13 cellular contexts compared by ENCODE assay signal in genomic region chr2:233108611-233109490, GRCh38. TPM values are rescaled to one million over a fixed set of nuclear protein-coding genes. Genes with fewer than 3 reads are reported as not detected.
DNase-seq lines count a peak whose midpoint lies in the region; ATAC-seq lines count a peak whose summit lies in the region.
"Had no signal": no experiment of that assay in that cellular context is flagged by ENCODE, and none has a peak within 500 bp of the region (broad histone marks: within the 10 kb centered on the region; RNA-seq: fewer than 3 reads in every experiment).

No MANE protein-coding gene starts in this region.

- no peak overlapping the region for H3K4me3 Mint-ChIP-seq in activated T-cell treated with anti-CD3 and anti-CD28 coated beads, Interleukin-2, amount 50 U/mL, for 24 hours
- H3K4me3 Mint-ChIP-seq in activated naive CD8-positive, alpha-beta T cell treated with anti-CD3 and anti-CD28 coated beads, Interleukin-2, amount 10 ng/mL, durations not matched to agents 7 days and 5 days, result no peak overlapping the region
- peak overlapping the region; percentile 27 for H3K4me3 Mint-ChIP-seq in stimulated activated effector memory CD8-positive, alpha-beta T cell treated with anti-CD3 and anti-CD28 coated beads, Interleukin-12 subunit alpha, Interleukin-12 subunit beta, amount 100 ng/mL, for 72 hours
- H3K4me3 Mint-ChIP-seq: neural crest cell had no signal

- no peaks in the 10 kb centered on the region for H3K27me3 Mint-ChIP-seq in activated T-cell treated with anti-CD3 and anti-CD28 coated beads, Interleukin-2, amount 50 U/mL, for 24 hours
- no peaks in the 10 kb centered on the region for H3K27me3 Mint-ChIP-seq in activated naive CD8-positive, alpha-beta T cell treated with anti-CD3 and anti-CD28 coated beads, Interleukin-2, amount 10 ng/mL, durations not matched to agents 7 days and 5 days

- DNase-seq in activated T-cell treated with anti-CD3 and anti-CD28 coated beads, Interleukin-2, amount 50 U/mL, for 24 hours, result no peak
- DNase-seq in activated T-cell treated with anti-CD3 and anti-CD28 coated beads, Interleukin-2, amount 50 U/mL, for 1 hour, result no peak
- DNase-seq in activated naive CD8-positive, alpha-beta T cell treated with anti-CD3 and anti-CD28 coated beads, Interleukin-2, amount 10 ng/mL, durations not matched to agents 7 days and 5 days, result no peak
- DNase-seq in stimulated activated effector memory CD8-positive, alpha-beta T cell treated with anti-CD3 and anti-CD28 coated beads, Interleukin-12 subunit alpha, Interleukin-12 subunit beta, amount 100 ng/mL, for 72 hours (ENCODE audit: low spot score in 2 of 2), result no peak
- no peak for DNase-seq in GF-D8 (lab: John Stamatoyannopoulos, UW)
- no peak for DNase-seq in cerebellum (ENCODE audit: low spot score)
- DNase-seq in NCI-H2107 treated with DMSO at 0.1 percent for 48 hours (lab: John Stamatoyannopoulos, UW; ENCODE audit: unreplicated experiment), result no peak
- DNase-seq: ACHN, DMS79 treated with DMSO at 0.1 percent for 48 hours, kidney glomerular epithelial cell, SW 1271 had no signal

- peak; percentile 61 for ATAC-seq in HG02852 (IDR thresholded peaks at IDR 0.05; ENCODE audit: unreplicated experiment)
- ATAC-seq in activated naive CD8-positive, alpha-beta T cell treated with anti-CD3 and anti-CD28 coated beads, Interleukin-2, amount 10 ng/mL, durations not matched to agents 7 days and 5 days (ENCODE audit: low read depth), result peak; percentile 23
- peak; percentile 81 for ATAC-seq in stimulated activated effector memory CD8-positive, alpha-beta T cell treated with anti-CD3 and anti-CD28 coated beads, Interleukin-12 subunit alpha, Interleukin-12 subunit beta, amount 100 ng/mL, for 72 hours

- H3K27ac Mint-ChIP-seq in activated T-cell treated with anti-CD3 and anti-CD28 coated beads, Interleukin-2, amount 50 U/mL, for 24 hours, result peak overlapping the region; percentile 64
- peak overlapping the region; percentile 8 for H3K27ac Mint-ChIP-seq in activated naive CD8-positive, alpha-beta T cell treated with anti-CD3 and anti-CD28 coated beads, Interleukin-2, amount 10 ng/mL, durations not matched to agents 7 days and 5 days
- peak overlapping the region; percentile 87 for H3K27ac Mint-ChIP-seq in stimulated activated effector memory CD8-positive, alpha-beta T cell treated with anti-CD3 and anti-CD28 coated beads, Interleukin-12 subunit alpha, Interleukin-12 subunit beta, amount 100 ng/mL, for 72 hours

- peaks cover 71% of the 10 kb centered on the region for H3K4me1 Mint-ChIP-seq in activated T-cell treated with anti-CD3 and anti-CD28 coated beads, Interleukin-2, amount 50 U/mL, for 24 hours (ENCODE audit: low read depth)
- H3K4me1 Mint-ChIP-seq in activated naive CD8-positive, alpha-beta T cell treated with anti-CD3 and anti-CD28 coated beads, Interleukin-2, amount 10 ng/mL, durations not matched to agents 7 days and 5 days, result peaks cover 31% of the 10 kb centered on the region
- peaks cover 73% of the 10 kb centered on the region for H3K4me1 Mint-ChIP-seq in stimulated activated effector memory CD8-positive, alpha-beta T cell treated with anti-CD3 and anti-CD28 coated beads, Interleukin-12 subunit alpha, Interleukin-12 subunit beta, amount 100 ng/mL, for 72 hours

- H3K9me3 Mint-ChIP-seq in activated T-cell treated with anti-CD3 and anti-CD28 coated beads, Interleukin-2, amount 50 U/mL, for 24 hours, result no peaks in the 10 kb centered on the region
- no peaks in the 10 kb centered on the region for H3K9me3 Mint-ChIP-seq in activated naive CD8-positive, alpha-beta T cell treated with anti-CD3 and anti-CD28 coated beads, Interleukin-2, amount 10 ng/mL, durations not matched to agents 7 days and 5 days
- peaks cover 4% of the 10 kb centered on the region for H3K9me3 Mint-ChIP-seq in stimulated activated effector memory CD8-positive, alpha-beta T cell treated with anti-CD3 and anti-CD28 coated beads, Interleukin-12 subunit alpha, Interleukin-12 subunit beta, amount 100 ng/mL, for 72 hours
- H3K9me3 Mint-ChIP-seq: neural crest cell had no signal

- peaks cover 21% of the 10 kb centered on the region for H3K36me3 Mint-ChIP-seq in activated T-cell treated with anti-CD3 and anti-CD28 coated beads, Interleukin-2, amount 50 U/mL, for 24 hours (ENCODE audit: low read depth)
- peaks cover 23% of the 10 kb centered on the region for H3K36me3 Mint-ChIP-seq in activated naive CD8-positive, alpha-beta T cell treated with anti-CD3 and anti-CD28 coated beads, Interleukin-2, amount 10 ng/mL, durations not matched to agents 7 days and 5 days
- H3K36me3 Mint-ChIP-seq in stimulated activated effector memory CD8-positive, alpha-beta T cell treated with anti-CD3 and anti-CD28 coated beads, Interleukin-12 subunit alpha, Interleukin-12 subunit beta, amount 100 ng/mL, for 72 hours, result peaks cover 24% of the 10 kb centered on the region

- POLR2A ChIA-PET in activated naive CD8-positive, alpha-beta T cell treated with anti-CD3 and anti-CD28 coated beads, Interleukin-2, amount 10 ng/mL, durations not matched to agents 7 days and 5 days (lab: Charles Lee), result no interaction called here

RNA-seq across cellular contexts. Expression of gene INPP5D, which starts 48.7 kb away (rescaled TPM):
- total RNA-seq in activated naive CD8-positive, alpha-beta T cell treated with anti-CD3 and anti-CD28 coated beads, Interleukin-2, amount 10 ng/mL, durations not matched to agents 7 days and 5 days, result 100 to 1,000 TPM; 129 to 135 TPM
- 4.9 TPM for total RNA-seq in cerebellum

Comparison
In these comparisons a context has a peak if more than half of its experiments do, and no peak if none do; other contexts are left out.
1. H3K27ac Mint-ChIP-seq: peak in every context shown above with its lines; median percentile 87 in stimulated activated effector memory CD8-positive, alpha-beta T cell treated with anti-CD3 and anti-CD28 coated beads, Interleukin-12 subunit alpha, Interleukin-12 subunit beta, amount 100 ng/mL, for 72 hours; 64 in activated T-cell treated with anti-CD3 and anti-CD28 coated beads, Interleukin-2, amount 50 U/mL, for 24 hours; 8 in activated naive CD8-positive, alpha-beta T cell treated with anti-CD3 and anti-CD28 coated beads, Interleukin-2, amount 10 ng/mL, durations not matched to agents 7 days and 5 days.
2. ATAC-seq: peak in every context shown above with its lines; median percentile 81 in stimulated activated effector memory CD8-positive, alpha-beta T cell treated with anti-CD3 and anti-CD28 coated beads, Interleukin-12 subunit alpha, Interleukin-12 subunit beta, amount 100 ng/mL, for 72 hours; 61 in HG02852; 23 in activated naive CD8-positive, alpha-beta T cell treated with anti-CD3 and anti-CD28 coated beads, Interleukin-2, amount 10 ng/mL, durations not matched to agents 7 days and 5 days.
3. RNA of gene INPP5D, which starts 48.7 kb away (total RNA-seq): 129 to 135 TPM in activated naive CD8-positive, alpha-beta T cell treated with anti-CD3 and anti-CD28 coated beads, Interleukin-2, amount 10 ng/mL, durations not matched to agents 7 days and 5 days; 4.9 TPM in cerebellum (single experiment); every median in the first group is over 10 times any median in the second.